21 cellular contexts compared by ENCODE assay signal in the genomic region with DNA sequence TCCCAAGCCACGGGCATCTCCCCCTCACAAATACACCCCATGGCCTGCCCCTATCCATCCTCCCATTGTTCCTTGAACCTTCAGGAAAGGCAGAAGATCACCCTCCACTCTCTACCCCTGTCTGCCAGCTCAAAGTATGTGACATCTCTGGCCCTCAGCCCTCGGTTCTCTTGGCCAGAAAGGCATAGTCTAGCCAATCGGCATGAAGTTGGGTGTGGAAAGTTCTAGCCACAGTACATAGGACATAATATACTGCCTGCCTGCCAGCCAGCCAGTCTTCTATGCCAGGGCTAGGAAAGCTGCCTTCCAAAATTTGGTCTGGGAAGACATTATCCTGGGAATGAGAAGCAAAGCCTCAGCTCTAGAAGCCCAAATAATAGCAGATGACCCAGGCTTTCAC.
"Had no signal": no experiment of that assay in that cellular context is flagged by ENCODE, and none has a peak within 500 bp of the region (broad histone marks: within the 10 kb centered on the region; RNA-seq: fewer than 3 reads in every experiment).

No MANE protein-coding gene starts in this region.

- DNase-seq: activated CD4-positive, alpha-beta T cell treated with anti-CD3 and anti-CD28 coated beads, Interleukin-2, amount 50 U/mL, for 1 hour; activated CD8-positive, alpha-beta memory T cell treated with anti-CD3 and anti-CD28 coated beads for 24 hours; activated CD8-positive, alpha-beta memory T cell treated with anti-CD3 and anti-CD28 coated beads, Interleukin-2, amount 50 U/mL, for 48 hours; activated effector memory CD4-positive, alpha-beta T cell treated with Interleukin-2 at 50 U/mL for 16 hours; activated naive CD4-positive, alpha-beta T cell treated with anti-CD3 and anti-CD28 coated beads, Interleukin-2, amount 10 ng/mL, durations not matched to agents 7 days and 5 days; activated naive CD8-positive, alpha-beta T cell treated with anti-CD3 and anti-CD28 coated beads, Interleukin-2, amount 50 U/mL, for 24 hours; activated T-cell treated with anti-CD3 and anti-CD28 coated beads, Interleukin-2, amount 50 U/mL, for 48 hours; effector memory CD4-positive, alpha-beta T cell; esophagus squamous epithelium; islet precursor cell; naive B cell; pancreas; sigmoid colon; stimulated activated CD4-positive, alpha-beta T cell treated with anti-CD3 and anti-CD28 coated beads, Interleukin-4, amount 100 ng/mL, for 24 hours; T1000 had no signal

- H3K27ac ChIP-seq: breast epithelium, esophagus squamous epithelium, pancreas, sigmoid colon, thyroid gland had no signal

- H3K9me3 ChIP-seq: breast epithelium, esophagus squamous epithelium, mucosa of descending colon, pancreas, sigmoid colon, thyroid gland had no signal

- H3K36me3 ChIP-seq: breast epithelium, esophagus squamous epithelium, pancreas, sigmoid colon, thyroid gland had no signal

- H3K4me3 ChIP-seq: breast epithelium, esophagus squamous epithelium, lung, mucosa of descending colon, pancreas, sigmoid colon, thyroid gland had no signal

- H3K4me1 ChIP-seq: breast epithelium, esophagus squamous epithelium, pancreas, sigmoid colon, thyroid gland had no signal

- H3K27me3 ChIP-seq: esophagus squamous epithelium, sigmoid colon, thyroid gland had no signal

- ATAC-seq: activated CD4-positive, CD25-positive, alpha-beta regulatory T cell treated with anti-CD3 and anti-CD28 coated beads, Interleukin-2, amount 50 U/mL, for 24 hours; activated naive CD8-positive, alpha-beta T cell treated with anti-CD3 and anti-CD28 coated beads, Interleukin-2, amount 50 U/mL, for 24 hours; stimulated activated memory B cell treated with anti-CD40 and anti-IgM and Interleukin-4, amounts not matched to agents 10 μg/mL and 1 μg/mL and 100 μg/mL, for 72 hours had no signal
